ENCODE assay signal across 30 cellular contexts in genomic region chr7:148162808-148163207, GRCh38.
"Had no signal": no experiment of that assay in that cellular context is flagged by ENCODE, and none has a peak within 500 bp of the region (broad histone marks: within the 10 kb centered on the region; RNA-seq: fewer than 3 reads in every experiment).

No MANE protein-coding gene starts in this region.

- H3K36me3 Mint-ChIP-seq: activated naive CD4-positive, alpha-beta T cell treated with anti-CD3 and anti-CD28 coated beads, Interleukin-2, amount 50 U/mL, for 24 hours; activated naive CD8-positive, alpha-beta T cell treated with anti-CD3 and anti-CD28 coated beads for 36 hours; brain had no signal

- H3K4me1 ChIP-seq: adrenal gland, breast epithelium, colonic mucosa had no signal

- H3K9me3 ChIP-seq: adrenal gland, breast epithelium, colonic mucosa had no signal

- H3K27ac ChIP-seq: adrenal gland, breast epithelium, cardiac muscle cell, colonic mucosa had no signal

- ATAC-seq: activated CD4-positive, alpha-beta T cell treated with anti-CD3 and anti-CD28 coated beads for 36 hours; activated naive CD8-positive, alpha-beta T cell treated with anti-CD3 and anti-CD28 coated beads, Interleukin-2, amount 50 U/mL, for 24 hours; activated T-cell treated with anti-CD3 and anti-CD28 coated beads, Interleukin-2, amount 50 U/mL, for 4 hours; activated T-helper 17 cell treated with anti-CD3 and anti-CD28 coated beads, Interleukin-2, amount 50 U/mL, for 72 hours; esophagus mucosa had no signal

- H3K36me3 ChIP-seq: adrenal gland, breast epithelium, cardiac muscle cell, colonic mucosa had no signal

- H3K4me3 Mint-ChIP-seq: activated CD4-positive, alpha-beta memory T cell treated with anti-CD3 and anti-CD28 coated beads, Interleukin-2, amount 10 ng/mL, durations not matched to agents 7 days and 5 days; activated CD4-positive, alpha-beta T cell treated with anti-CD3 and anti-CD28 coated beads for 36 hours; activated CD4-positive, alpha-beta T cell treated with anti-CD3 and anti-CD28 coated beads, Interleukin-2, amount 10 ng/mL, durations not matched to agents 7 days and 5 days; activated naive CD4-positive, alpha-beta T cell treated with anti-CD3 and anti-CD28 coated beads for 36 hours; activated naive CD4-positive, alpha-beta T cell treated with anti-CD3 and anti-CD28 coated beads, Interleukin-2, amount 50 U/mL, for 24 hours; activated naive CD8-positive, alpha-beta T cell treated with anti-CD3 and anti-CD28 coated beads for 36 hours; activated naive CD8-positive, alpha-beta T cell treated with anti-CD3 and anti-CD28 coated beads, Interleukin-2, amount 50 U/mL, for 24 hours; activated T-cell treated with anti-CD3 and anti-CD28 coated beads, Interleukin-2, amount 50 U/mL, for 4 hours; activated T-helper 17 cell treated with anti-CD3 and anti-CD28 coated beads, Interleukin-2, amount 50 U/mL, for 72 hours; brain; endodermal cell had no signal

- H3K27me3 Mint-ChIP-seq: activated CD4-positive, alpha-beta memory T cell treated with anti-CD3 and anti-CD28 coated beads, Interleukin-2, amount 10 ng/mL, durations not matched to agents 7 days and 5 days had no signal

- H3K4me1 Mint-ChIP-seq: activated CD4-positive, alpha-beta memory T cell treated with anti-CD3 and anti-CD28 coated beads, Interleukin-2, amount 10 ng/mL, durations not matched to agents 7 days and 5 days; activated CD4-positive, alpha-beta T cell treated with anti-CD3 and anti-CD28 coated beads for 36 hours; activated CD4-positive, alpha-beta T cell treated with anti-CD3 and anti-CD28 coated beads, Interleukin-2, amount 10 ng/mL, durations not matched to agents 7 days and 5 days; activated naive CD4-positive, alpha-beta T cell treated with anti-CD3 and anti-CD28 coated beads, Interleukin-2, amount 50 U/mL, for 24 hours; activated naive CD8-positive, alpha-beta T cell treated with anti-CD3 and anti-CD28 coated beads for 36 hours; activated naive CD8-positive, alpha-beta T cell treated with anti-CD3 and anti-CD28 coated beads, Interleukin-2, amount 50 U/mL, for 24 hours; activated T-helper 17 cell treated with anti-CD3 and anti-CD28 coated beads, Interleukin-2, amount 50 U/mL, for 72 hours; brain had no signal

- H3K4me3 ChIP-seq: adrenal gland, breast epithelium, cardiac muscle cell, colonic mucosa had no signal

- H3K27me3 ChIP-seq: adrenal gland, breast epithelium, cardiac muscle cell, colonic mucosa had no signal

- DNase-seq: activated CD4-positive, alpha-beta memory T cell treated with anti-CD3 and anti-CD28 coated beads, Interleukin-2, amount 10 ng/mL, durations not matched to agents 7 days and 5 days; activated CD4-positive, alpha-beta T cell treated with anti-CD3 and anti-CD28 coated beads for 36 hours; activated CD4-positive, alpha-beta T cell treated with anti-CD3 and anti-CD28 coated beads, Interleukin-2, amount 10 ng/mL, durations not matched to agents 7 days and 5 days; activated CD4-positive, alpha-beta T cell treated with anti-CD3 and anti-CD28 coated beads, Interleukin-2, amount 50 U/mL, for 4 hours; activated CD4-positive, CD25-positive, alpha-beta regulatory T cell; activated CD4-positive, CD25-positive, alpha-beta regulatory T cell treated with anti-CD3 and anti-CD28 coated beads, Interleukin-2, amount 50 U/mL, for 72 hours; activated CD8-positive, alpha-beta memory T cell treated with anti-CD3 and anti-CD28 coated beads, Interleukin-2, amount 50 U/mL, for 48 hours; activated effector memory CD4-positive, alpha-beta T cell treated with Interleukin-2 at 50 U/mL for 16 hours; activated gamma-delta T cell treated with Interleukin-2 at 50 U/mL for 16 hours; activated naive CD4-positive, alpha-beta T cell treated with anti-CD3 and anti-CD28 coated beads for 36 hours; activated naive CD8-positive, alpha-beta T cell treated with anti-CD3 and anti-CD28 coated beads for 36 hours; activated naive CD8-positive, alpha-beta T cell treated with anti-CD3 and anti-CD28 coated beads, Interleukin-2, amount 50 U/mL, for 24 hours; activated T-cell treated with anti-CD3 and anti-CD28 coated beads, Interleukin-2, amount 50 U/mL, for 4 hours; amygdala; aorta; central memory CD4-positive, alpha-beta T cell; cerebellar nuclear complex; colonic mucosa; effector memory CD4-positive, alpha-beta T cell; endodermal cell; foreskin fibroblast; head of caudate nucleus; T-helper 2 cell had no signal

- H3K9me3 Mint-ChIP-seq: activated CD4-positive, alpha-beta memory T cell treated with anti-CD3 and anti-CD28 coated beads, Interleukin-2, amount 10 ng/mL, durations not matched to agents 7 days and 5 days; activated CD4-positive, alpha-beta T cell treated with anti-CD3 and anti-CD28 coated beads, Interleukin-2, amount 10 ng/mL, durations not matched to agents 7 days and 5 days; activated naive CD4-positive, alpha-beta T cell treated with anti-CD3 and anti-CD28 coated beads for 36 hours; activated naive CD8-positive, alpha-beta T cell treated with anti-CD3 and anti-CD28 coated beads for 36 hours; activated naive CD8-positive, alpha-beta T cell treated with anti-CD3 and anti-CD28 coated beads, Interleukin-2, amount 50 U/mL, for 24 hours; activated T-cell treated with anti-CD3 and anti-CD28 coated beads, Interleukin-2, amount 50 U/mL, for 4 hours; activated T-helper 17 cell treated with anti-CD3 and anti-CD28 coated beads, Interleukin-2, amount 50 U/mL, for 72 hours; endodermal cell had no signal

- H3K27ac Mint-ChIP-seq: activated CD4-positive, alpha-beta memory T cell treated with anti-CD3 and anti-CD28 coated beads, Interleukin-2, amount 10 ng/mL, durations not matched to agents 7 days and 5 days; activated CD4-positive, alpha-beta T cell treated with anti-CD3 and anti-CD28 coated beads for 36 hours; activated CD4-positive, alpha-beta T cell treated with anti-CD3 and anti-CD28 coated beads, Interleukin-2, amount 10 ng/mL, durations not matched to agents 7 days and 5 days; activated naive CD4-positive, alpha-beta T cell treated with anti-CD3 and anti-CD28 coated beads for 36 hours; activated naive CD4-positive, alpha-beta T cell treated with anti-CD3 and anti-CD28 coated beads, Interleukin-2, amount 50 U/mL, for 24 hours; activated naive CD8-positive, alpha-beta T cell treated with anti-CD3 and anti-CD28 coated beads for 36 hours; activated naive CD8-positive, alpha-beta T cell treated with anti-CD3 and anti-CD28 coated beads, Interleukin-2, amount 50 U/mL, for 24 hours; activated T-helper 17 cell treated with anti-CD3 and anti-CD28 coated beads, Interleukin-2, amount 50 U/mL, for 72 hours; brain; endodermal cell had no signal
